Comparison of ENCODE assay signal across 10 cellular contexts in genomic region chr1:223525957-223526356, GRCh38.
"Had no signal": no experiment of that assay in that cellular context is flagged by ENCODE, and none has a peak within 500 bp of the region (broad histone marks: within the 10 kb centered on the region; RNA-seq: fewer than 3 reads in every experiment).

No MANE protein-coding gene starts in this region.

- DNase-seq: activated CD4-positive, alpha-beta T cell treated with anti-CD3 and anti-CD28 coated beads for 1 hour; activated CD8-positive, alpha-beta memory T cell treated with anti-CD3 and anti-CD28 coated beads for 24 hours; activated effector memory CD4-positive, alpha-beta T cell treated with anti-CD3 and anti-CD28 coated beads, Interleukin-2, amount 50 U/mL, for 16 hours; activated T-cell treated with anti-CD3 and anti-CD28 coated beads for 4 hours; glutamatergic neuron; lower lobe of right lung; midbrain; naive B cell; T-helper 9 cell; upper lobe of left lung had no signal

- H3K27ac Mint-ChIP-seq: naive B cell had no signal

- H3K4me3 Mint-ChIP-seq: naive B cell had no signal

- ATAC-seq: lower lobe of right lung had no signal

- H3K4me1 Mint-ChIP-seq: naive B cell had no signal
